In genomic region chr6:36075656-36076055, GRCh38 we compare ENCODE assay signal across 1 cellular context.
TF ChIP-seq lines count a peak whose summit lies in the region.

No MANE protein-coding gene starts in this region.

TF ChIP-seq in HepG2, 621 proteins besides CTCF, POLR2A, EP300 and RAD21 (continued from another document and continues in another):
- TF ChIP-seq ZXDC (CRISPR knock-in tag; IDR thresholded peaks at IDR 0.05): no peak
- 0 out of 2 replicates have a peak, but pooled peaks have one; percentile 34 for TF ChIP-seq SSRP1 (CRISPR knock-in tag; IDR thresholded peaks at IDR 0.05)
- no peak for TF ChIP-seq ZNF264 (CRISPR knock-in tag; IDR thresholded peaks at IDR 0.05)
- TF ChIP-seq ZC3H13 (CRISPR knock-in tag; IDR thresholded peaks at IDR 0.05): no peak
- TF ChIP-seq, protein P1, sequence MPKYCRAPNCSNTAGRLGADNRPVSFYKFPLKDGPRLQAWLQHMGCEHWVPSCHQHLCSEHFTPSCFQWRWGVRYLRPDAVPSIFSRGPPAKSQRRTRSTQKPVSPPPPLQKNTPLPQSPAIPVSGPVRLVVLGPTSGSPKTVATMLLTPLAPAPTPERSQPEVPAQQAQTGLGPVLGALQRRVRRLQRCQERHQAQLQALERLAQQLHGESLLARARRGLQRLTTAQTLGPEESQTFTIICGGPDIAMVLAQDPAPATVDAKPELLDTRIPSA (CRISPR knock-in tag; IDR thresholded peaks at IDR 0.05; ENCODE audit: borderline replicate concordance): no peak
- no peak for TF ChIP-seq MTF2 (CRISPR knock-in tag; IDR thresholded peaks at IDR 0.05; ENCODE audit: borderline replicate concordance)
- TF ChIP-seq ARNT (IDR thresholded peaks at IDR 0.05): no peak
- TF ChIP-seq DPF2 (CRISPR knock-in tag; IDR thresholded peaks at IDR 0.05; ENCODE audit: borderline replicate concordance, low read depth): 0 out of 2 replicates have a peak, but pooled peaks have one; percentile 24
- TF ChIP-seq ZUFSP (CRISPR knock-in tag; IDR thresholded peaks at IDR 0.05; ENCODE audit: borderline replicate concordance): no peak
- TF ChIP-seq EEA1 (CRISPR knock-in tag; IDR thresholded peaks at IDR 0.05; ENCODE audit: borderline replicate concordance): no peak
- no peak for TF ChIP-seq MEIS2 (CRISPR knock-in tag; IDR thresholded peaks at IDR 0.05)
- no peak for TF ChIP-seq ISX (CRISPR knock-in tag; conservative IDR thresholded peaks at IDR 0.05)
- TF ChIP-seq PRPF4 (IDR thresholded peaks at IDR 0.05; ENCODE audit: low read depth, low read length, poor library complexity, severe bottlenecking): no peak
- TF ChIP-seq NR2F6 (IDR thresholded peaks at IDR 0.05): no peak
- TF ChIP-seq NR2F6 (CRISPR knock-in tag; IDR thresholded peaks at IDR 0.05): peak; percentile 35; the same call in 1 of the 2 replicates
- TF ChIP-seq ZNF33B (CRISPR knock-in tag; IDR thresholded peaks at IDR 0.05): no peak
- peak; percentile 65 for TF ChIP-seq SAP130 (CRISPR knock-in tag; IDR thresholded peaks at IDR 0.05; ENCODE audit: low read depth)
- TF ChIP-seq SRSF9 (IDR thresholded peaks at IDR 0.05; ENCODE audit: borderline replicate concordance, insufficient read depth, low read depth, low read length, poor library complexity, severe bottlenecking): no peak
- no peak for TF ChIP-seq PAF1 (CRISPR knock-in tag; IDR thresholded peaks at IDR 0.05)
- no peak for TF ChIP-seq REL (CRISPR knock-in tag; conservative IDR thresholded peaks at IDR 0.05)
- no peak for TF ChIP-seq CBFB (CRISPR knock-in tag; IDR thresholded peaks at IDR 0.05)
- TF ChIP-seq ZFP62 (CRISPR knock-in tag; IDR thresholded peaks at IDR 0.05): no peak
- TF ChIP-seq FOXK1 (CRISPR knock-in tag; IDR thresholded peaks at IDR 0.05; ENCODE audit: borderline replicate concordance, low read depth): no peak
- TF ChIP-seq ZNF614 (CRISPR knock-in tag; IDR thresholded peaks at IDR 0.05; ENCODE audit: borderline replicate concordance): no peak
- TF ChIP-seq CREB3 (CRISPR knock-in tag; IDR thresholded peaks at IDR 0.05): no peak
- no peak for TF ChIP-seq GMEB2 (CRISPR knock-in tag; IDR thresholded peaks at IDR 0.05; ENCODE audit: low read depth)
- TF ChIP-seq SIN3A (IDR thresholded peaks at IDR 0.05; ENCODE audit: borderline replicate concordance, low read depth, low read length): no peak
- TF ChIP-seq GLI4 (CRISPR knock-in tag; IDR thresholded peaks at IDR 0.05; ENCODE audit: borderline replicate concordance): no peak
- no peak for TF ChIP-seq RNF219 (CRISPR knock-in tag; IDR thresholded peaks at IDR 0.05)
- no peak for TF ChIP-seq ZNF710 (CRISPR knock-in tag; IDR thresholded peaks at IDR 0.05; ENCODE audit: borderline replicate concordance)
- TF ChIP-seq ZFP37 (CRISPR knock-in tag; IDR thresholded peaks at IDR 0.05; ENCODE audit: borderline replicate concordance): no peak
- TF ChIP-seq ZNF788 (CRISPR knock-in tag; IDR thresholded peaks at IDR 0.05; ENCODE audit: borderline replicate concordance): no peak
- 0 out of 2 replicates have a peak, but pooled peaks have one; percentile 26 for TF ChIP-seq FOSL2 (CRISPR knock-in tag; IDR thresholded peaks at IDR 0.05)
- TF ChIP-seq WIZ (CRISPR knock-in tag; IDR thresholded peaks at IDR 0.05): no peak
- no peak for TF ChIP-seq ZNF136 (CRISPR knock-in tag; IDR thresholded peaks at IDR 0.05; ENCODE audit: low read depth)
- 0 out of 2 replicates have a peak, but pooled peaks have one; percentile 23 for TF ChIP-seq ZSCAN9 (CRISPR knock-in tag; IDR thresholded peaks at IDR 0.05; ENCODE audit: borderline replicate concordance)
- no peak for TF ChIP-seq ZSCAN29 (CRISPR knock-in tag; conservative IDR thresholded peaks at IDR 0.05)
- TF ChIP-seq PAXIP1 (CRISPR knock-in tag; conservative IDR thresholded peaks at IDR 0.05): peak; percentile 63
- TF ChIP-seq ELK4 (CRISPR knock-in tag; IDR thresholded peaks at IDR 0.05; ENCODE audit: borderline replicate concordance): no peak
- TF ChIP-seq ZNF574 (CRISPR knock-in tag; IDR thresholded peaks at IDR 0.05): no peak
- no peak for TF ChIP-seq KLF13 (CRISPR knock-in tag; IDR thresholded peaks at IDR 0.05)
- TF ChIP-seq SRY (CRISPR knock-in tag; IDR thresholded peaks at IDR 0.05): no peak
- TF ChIP-seq TBX3 (IDR thresholded peaks at IDR 0.05; ENCODE audit: borderline replicate concordance): no peak
- TF ChIP-seq ZNF792 (CRISPR knock-in tag; IDR thresholded peaks at IDR 0.05): no peak
